26 cellular contexts compared by ENCODE assay signal in the genomic region with DNA sequence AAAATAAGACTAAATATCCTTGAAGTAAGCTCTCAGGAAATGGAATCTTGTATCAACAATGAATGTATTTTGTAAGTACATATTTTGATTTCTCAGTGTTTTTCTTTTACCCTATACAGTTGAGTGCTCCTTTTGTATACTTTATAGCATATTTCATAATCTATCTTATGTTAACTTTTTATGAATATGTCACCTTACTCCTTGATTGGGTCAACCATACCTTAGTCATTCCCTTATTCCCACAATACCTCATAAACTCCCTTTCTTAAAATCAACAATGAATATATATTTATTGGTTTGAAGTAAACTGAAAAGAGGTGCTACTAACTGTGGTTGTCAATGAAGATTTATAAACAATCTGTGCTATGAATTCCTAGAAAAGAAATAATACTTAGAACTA.
"Had no signal": no experiment of that assay in that cellular context is flagged by ENCODE, and none has a peak within 500 bp of the region (broad histone marks: within the 10 kb centered on the region; RNA-seq: fewer than 3 reads in every experiment).

No MANE protein-coding gene starts in this region.

- H3K27ac ChIP-seq: esophagus squamous epithelium, heart right ventricle, lower lobe of right lung, neutrophil, parathyroid adenoma, right lobe of liver, thoracic aorta, tibial nerve, upper lobe of left lung had no signal

- H3K27ac Mint-ChIP-seq: dendritic cell treated with granulocyte-macrophage colony-stimulating factor and Interleukin-4, amounts not matched to agents 40 ng/mL and 50 ng/mL, for 4 days; endodermal cell; immature natural killer cell; natural killer cell; progenitor cell of endocrine pancreas; stimulated activated naive B cell treated with anti-CD40 and anti-IgM and Interleukin-4, amounts not matched to agents 10 μg/mL and 1 μg/mL and 100 μg/mL, for 72 hours; stimulated activated naive CD8-positive, alpha-beta T cell treated with anti-CD3 and anti-CD28 coated beads, Interleukin-15, Interleukin-2, amounts not matched to agents 100 ng/mL and 50 ng/mL, for 24 hours had no signal

- H3K4me1 ChIP-seq: esophagus squamous epithelium, heart right ventricle, lower lobe of right lung, parathyroid adenoma, right lobe of liver, tibial nerve, upper lobe of left lung had no signal

- H3K9me3 ChIP-seq: esophagus squamous epithelium, lower lobe of right lung, neutrophil, right lobe of liver, thoracic aorta had no signal

- H3K4me3 ChIP-seq: esophagus squamous epithelium, heart right ventricle, lower lobe of right lung, right lobe of liver, thoracic aorta, tibial nerve, upper lobe of left lung had no signal

- H3K27me3 Mint-ChIP-seq: dendritic cell treated with granulocyte-macrophage colony-stimulating factor and Interleukin-4, amounts not matched to agents 40 ng/mL and 50 ng/mL, for 4 days; progenitor cell of endocrine pancreas; stimulated activated naive B cell treated with anti-CD40 and anti-IgM and Interleukin-4, amounts not matched to agents 10 μg/mL and 1 μg/mL and 100 μg/mL, for 72 hours; stimulated activated naive CD8-positive, alpha-beta T cell treated with anti-CD3 and anti-CD28 coated beads, Interleukin-15, Interleukin-2, amounts not matched to agents 100 ng/mL and 50 ng/mL, for 24 hours had no signal

- H3K4me1 Mint-ChIP-seq: immature natural killer cell; natural killer cell; stimulated activated naive B cell treated with anti-CD40 and anti-IgM and Interleukin-4, amounts not matched to agents 10 μg/mL and 1 μg/mL and 100 μg/mL, for 72 hours had no signal

- H3K79me2 ChIP-seq: parathyroid adenoma had no signal

- ATAC-seq: heart right ventricle; left ventricle myocardium superior; lower lobe of right lung; natural killer cell; right lobe of liver; stimulated activated naive B cell treated with anti-CD40 and anti-IgM and Interleukin-4, amounts not matched to agents 10 μg/mL and 1 μg/mL and 100 μg/mL, for 72 hours had no signal

- DNase-seq: effector CD8-positive, alpha-beta T cell; endodermal cell; esophagus squamous epithelium; foreskin melanocyte; glutamatergic neuron; heart right ventricle; hippocampal formation; immature natural killer cell; left ventricle myocardium superior; lower lobe of right lung; natural killer cell; right lobe of liver; small intestine; stimulated activated CD4-positive, alpha-beta T cell treated with anti-CD3 and anti-CD28 coated beads, Interleukin-15, amount 100 ng/mL, for 24 hours; stimulated activated CD4-positive, alpha-beta T cell treated with anti-CD3 and anti-CD28 coated beads, Interleukin-2, amount 100 ng/mL, for 48 hours; stimulated activated naive B cell treated with anti-CD40 and anti-IgM and Interleukin-4, amounts not matched to agents 10 μg/mL and 1 μg/mL and 100 μg/mL, for 72 hours; upper lobe of left lung had no signal

- H3K4me3 Mint-ChIP-seq: dendritic cell treated with granulocyte-macrophage colony-stimulating factor and Interleukin-4, amounts not matched to agents 40 ng/mL and 50 ng/mL, for 4 days; endodermal cell; immature natural killer cell; natural killer cell; stimulated activated naive B cell treated with anti-CD40 and anti-IgM and Interleukin-4, amounts not matched to agents 10 μg/mL and 1 μg/mL and 100 μg/mL, for 72 hours; stimulated activated naive CD8-positive, alpha-beta T cell treated with anti-CD3 and anti-CD28 coated beads, Interleukin-15, Interleukin-2, amounts not matched to agents 100 ng/mL and 50 ng/mL, for 24 hours had no signal

- H3K9ac ChIP-seq: parathyroid adenoma had no signal

- FAIRE-seq: keratinocyte, urothelium cell line had no signal

- H3K36me3 ChIP-seq: esophagus squamous epithelium, heart right ventricle, lower lobe of right lung, neutrophil, right lobe of liver, thoracic aorta, tibial nerve, upper lobe of left lung had no signal

- H3K36me3 Mint-ChIP-seq: stimulated activated naive B cell treated with anti-CD40 and anti-IgM and Interleukin-4, amounts not matched to agents 10 μg/mL and 1 μg/mL and 100 μg/mL, for 72 hours had no signal

- H3K27me3 ChIP-seq: esophagus squamous epithelium, heart right ventricle, neutrophil, right lobe of liver, tibial nerve, upper lobe of left lung had no signal

- H2AFZ ChIP-seq: parathyroid adenoma had no signal
